14 cellular contexts compared by ENCODE assay signal in the genomic region with DNA sequence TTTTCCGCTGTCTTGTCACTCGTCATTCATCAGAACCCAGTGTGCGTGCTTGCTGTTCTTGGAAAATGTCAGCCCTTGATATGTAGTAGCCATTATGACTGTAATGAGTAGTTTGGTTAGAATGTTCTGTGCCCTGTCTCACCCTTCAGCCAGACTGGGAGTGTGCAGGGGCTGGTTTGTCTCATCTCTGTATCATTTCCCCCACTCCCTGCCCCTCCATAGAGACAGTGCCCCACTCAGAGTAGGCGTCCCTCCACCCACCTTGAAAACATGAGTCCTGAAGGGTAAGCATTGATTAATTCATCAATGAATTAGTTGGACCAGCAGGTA.
"Had no signal": no experiment of that assay in that cellular context is flagged by ENCODE, and none has a peak within 500 bp of the region (broad histone marks: within the 10 kb centered on the region; RNA-seq: fewer than 3 reads in every experiment).

No MANE protein-coding gene starts in this region.

- ATAC-seq: activated CD4-positive, CD25-positive, alpha-beta regulatory T cell treated with anti-CD3 and anti-CD28 coated beads, Interleukin-2, amount 50 U/mL, for 24 hours; lower lobe of right lung; naive thymus-derived CD4-positive, alpha-beta T cell; T-cell had no signal

- H3K27ac Mint-ChIP-seq: progenitor cell of endocrine pancreas; T-helper 2 cell treated with Interferon-gamma antibody and Interleukin-4, amounts not matched to agents 5 μg/mL and 100 μg/mL, for 36 hours had no signal

- H3K27me3 Mint-ChIP-seq: naive thymus-derived CD4-positive, alpha-beta T cell; progenitor cell of endocrine pancreas; T-cell had no signal

- H3K9me3 Mint-ChIP-seq: T-helper 2 cell treated with Interferon-gamma antibody and Interleukin-4, amounts not matched to agents 5 μg/mL and 100 μg/mL, for 36 hours had no signal

- H3K4me3 Mint-ChIP-seq: naive thymus-derived CD4-positive, alpha-beta T cell; T-cell; T-helper 2 cell treated with Interferon-gamma antibody and Interleukin-4, amounts not matched to agents 5 μg/mL and 100 μg/mL, for 36 hours had no signal

- DNase-seq: activated CD4-positive, alpha-beta T cell treated with anti-CD3 and anti-CD28 coated beads, Interleukin-2, amount 50 U/mL, for 4 hours; activated naive CD4-positive, alpha-beta T cell; effector CD4-positive, alpha-beta T cell; erythroblast; foreskin fibroblast; lower lobe of right lung; naive thymus-derived CD4-positive, alpha-beta T cell; spleen; stimulated activated CD4-positive, alpha-beta T cell treated with anti-CD3 and anti-CD28 coated beads, Interleukin-4, amount 100 ng/mL, for 24 hours; stomach; T-cell had no signal
